Comparison of ENCODE assay signal across 16 cellular contexts in genomic region chr20:60950547-60950946, GRCh38.
DNase-seq lines count a peak whose midpoint lies in the region; ATAC-seq and TF ChIP-seq lines count a peak whose summit lies in the region.
"Had no signal": no experiment of that assay in that cellular context is flagged by ENCODE, and none has a peak within 500 bp of the region (broad histone marks: within the 10 kb centered on the region; RNA-seq: fewer than 3 reads in every experiment).

No MANE protein-coding gene starts in this region.

- H3K36me3 ChIP-seq in RWPE2 (ENCODE audit: low read depth) (no peaks in the 10 kb centered on the region), lower lobe of right lung (no peaks in the 10 kb centered on the region)

- ATAC-seq in RWPE2 (ENCODE audit: low read depth) (no peak), sciatic nerve (peak; percentile 40), GM19351 (IDR thresholded peaks at IDR 0.05; ENCODE audit: unreplicated experiment) (no peak), lower lobe of right lung (no peak)

- TF ChIP-seq CTCF in RWPE2 (IDR thresholded peaks at IDR 0.05; ENCODE audit: poor library complexity, severe bottlenecking), result no peak
- TF ChIP-seq CTCF in lower lobe of right lung (IDR thresholded peaks at IDR 0.05), result no peak

- H3K27me3 ChIP-seq in RWPE2 (ENCODE audit: insufficient read depth, poor library complexity, severe bottlenecking), result peaks cover 95% of the 10 kb centered on the region
- no peaks in the 10 kb centered on the region for H3K27me3 ChIP-seq in lower lobe of right lung (ENCODE audit: low read depth)

- H3K4me1 ChIP-seq in RWPE2 (ENCODE audit: insufficient read depth, poor library complexity, severe bottlenecking) (no peaks in the 10 kb centered on the region), lower lobe of right lung (no peaks in the 10 kb centered on the region)

- H3K9me3 ChIP-seq in RWPE2 (ENCODE audit: severe bottlenecking) (no peaks in the 10 kb centered on the region), lower lobe of right lung (no peaks in the 10 kb centered on the region)

- H3K4me3 ChIP-seq in RWPE2 (ENCODE audit: severe bottlenecking), result no peak overlapping the region
- no peak overlapping the region for H3K4me3 ChIP-seq in lower lobe of right lung
- H3K4me3 ChIP-seq: GM23248 had no signal

- H3K27ac ChIP-seq in RWPE2 (ENCODE audit: poor library complexity, severe bottlenecking), result no peak overlapping the region
- H3K27ac ChIP-seq in lower lobe of right lung, result no peak overlapping the region
- H3K27ac ChIP-seq: GM23248 had no signal

- peak; percentile 78 for DNase-seq in DMS79 (lab: John Stamatoyannopoulos, UW)
- peak; percentile 84 for DNase-seq in DMS79 treated with DMSO at 0.1 percent for 48 hours (lab: John Stamatoyannopoulos, UW)
- DNase-seq in RWPE2 (ENCODE audit: low spot score), result peak; percentile 58
- no peak for DNase-seq in sciatic nerve (ENCODE audit: low spot score)
- no peak for DNase-seq in dedifferentiated amniotic fluid mesenchymal stem cell (ENCODE audit: extremely low spot score)
- DNase-seq in lower lobe of right lung, result no peak
- DNase-seq: C1 segment of cervical spinal cord; Calu3; CD4-positive, alpha-beta memory T cell; COR-L47; DMS53; GF-D8; GM23248; H7; HCEC 1CT had no signal

- intact Hi-C loops in sciatic nerve (cut with DNase I), result no loop called here
- intact Hi-C loops in lower lobe of right lung (cut with DNase I), result no loop called here

Comparison
In these comparisons a context has a peak if more than half of its experiments do, and no peak if none do; other contexts are left out.
1. DNase-seq: peak in DMS79 (single experiment), DMS79 treated with DMSO at 0.1 percent for 48 hours (single experiment) and RWPE2 (single experiment); none in sciatic nerve (single experiment), dedifferentiated amniotic fluid mesenchymal stem cell (single experiment) and lower lobe of right lung (single experiment).